Comparison of ENCODE assay signal across 26 cellular contexts in the genomic region with DNA sequence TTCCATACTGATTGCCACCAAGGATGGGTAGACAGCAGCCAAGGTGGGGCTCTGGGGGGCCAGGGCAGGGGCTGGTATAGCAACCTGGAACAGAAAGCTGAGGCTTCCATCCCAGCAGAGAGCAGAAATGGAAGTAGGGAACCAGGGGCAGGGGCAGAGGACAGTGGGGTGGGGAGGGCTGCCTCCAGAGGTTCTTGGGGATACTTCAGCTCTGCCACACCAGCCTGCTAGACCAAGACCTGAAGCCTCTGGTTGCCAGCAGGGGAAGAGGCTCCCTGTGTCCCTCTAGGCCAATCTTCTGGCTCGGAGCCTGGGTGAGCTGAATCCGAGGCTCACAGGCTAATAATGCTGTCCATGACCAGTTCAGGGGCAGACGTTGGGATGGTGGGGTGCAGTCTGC.
"Had no signal": no experiment of that assay in that cellular context is flagged by ENCODE, and none has a peak within 500 bp of the region (broad histone marks: within the 10 kb centered on the region; RNA-seq: fewer than 3 reads in every experiment).

No MANE protein-coding gene starts in this region.

- H3K27ac ChIP-seq: ascending aorta, body of pancreas, SK-N-MC, VCaP had no signal

- ATAC-seq: activated naive CD4-positive, alpha-beta T cell treated with anti-CD3 and anti-CD28 coated beads, Interleukin-2, amount 50 U/mL, for 72 hours; activated naive CD8-positive, alpha-beta T cell treated with anti-CD3 and anti-CD28 coated beads, Interleukin-2, amount 50 U/mL, for 24 hours; activated T-cell treated with anti-CD3 and anti-CD28 coated beads, Interleukin-2, amount 50 U/mL, for 72 hours; body of pancreas; Right ventricle myocardium inferior; T-cell had no signal

- H3K27me3 ChIP-seq: ascending aorta, body of pancreas had no signal

- H3K36me3 ChIP-seq: ascending aorta had no signal

- H3K4me3 ChIP-seq: ascending aorta, body of pancreas, SK-N-MC had no signal

- H3K9me3 ChIP-seq: ascending aorta, body of pancreas had no signal

- H3K4me1 ChIP-seq: body of pancreas had no signal

- DNase-seq: activated CD4-positive, alpha-beta memory T cell treated with anti-CD3 and anti-CD28 coated beads for 36 hours; activated CD4-positive, alpha-beta T cell treated with anti-CD3 and anti-CD28 coated beads, Interleukin-2, amount 10 ng/mL, durations not matched to agents 7 days and 5 days; activated CD4-positive, CD25-positive, alpha-beta regulatory T cell; activated naive CD4-positive, alpha-beta T cell treated with Interleukin-2 at 50 U/mL for 16 hours; activated naive CD8-positive, alpha-beta T cell treated with anti-CD3 and anti-CD28 coated beads, Interleukin-2, amount 50 U/mL, for 24 hours; activated T-cell treated with anti-CD3 and anti-CD28 coated beads, Interleukin-2, amount 50 U/mL, for 72 hours; amniotic stem cell; body of pancreas; KG1; NCI-H1092; NCI-H1417; NCI-H1930; NCI-H2107; NCI-H345; NCI-H510A; NCI-H526 treated with DMSO at 0.1 percent for 48 hours; NCI-H82; RPMI8226; T-cell; T-helper 2 cell; T1000 had no signal
